33 cellular contexts compared by ENCODE assay signal in genomic region chr10:97235353-97235752, GRCh38. TPM values are rescaled to one million over a fixed set of nuclear protein-coding genes. Genes with fewer than 3 reads are reported as not detected.
DNase-seq lines count a peak whose midpoint lies in the region; ATAC-seq, FAIRE-seq and TF ChIP-seq lines count a peak whose summit lies in the region.
"Had no signal": no experiment of that assay in that cellular context is flagged by ENCODE, and none has a peak within 500 bp of the region (broad histone marks: within the 10 kb centered on the region; RNA-seq: fewer than 3 reads in every experiment).

No MANE protein-coding gene starts in this region.

- TF ChIP-seq CTCF in HepG2 (CRISPR knock-in tag; IDR thresholded peaks at IDR 0.05) = no peak
- TF ChIP-seq CTCF in right lobe of liver (IDR thresholded peaks at IDR 0.05) = no peak
- TF ChIP-seq CTCF in DND-41 (IDR thresholded peaks at IDR 0.05; ENCODE audit: borderline replicate concordance, extremely low read depth, low read length, poor library complexity, severe bottlenecking) = peak; percentile 1
- no peak for TF ChIP-seq CTCF in K562 (IDR thresholded peaks at IDR 0.05 in 2 of 3, conservative IDR thresholded peaks at IDR 0.05 in 1 of 3; ENCODE audit: insufficient read depth in 2 of 3, low read depth in 1 of 3, low read length in 3 of 3)

- in situ Hi-C loops in HepG2 (cut with HindIII; ENCODE audit: extremely low pct_ligation_motif_present, low pct_unique_long_range_greater_than_20kb) (no loop called here), K562 (cut with MboI) (no loop called here)

- TF ChIP-seq EP300 in HepG2 (IDR thresholded peaks at IDR 0.05; ENCODE audit: low read depth in 2 of 2, low read length in 2 of 2) = no peak
- TF ChIP-seq EP300 in HepG2 (CRISPR knock-in tag; IDR thresholded peaks at IDR 0.05; ENCODE audit: borderline replicate concordance) = no peak
- TF ChIP-seq EP300 in K562 (IDR thresholded peaks at IDR 0.05; ENCODE audit: low read length) = no peak

- H3K27ac ChIP-seq in HepG2 (ENCODE audit: extremely low read length, insufficient read depth, low read length) (no peak overlapping the region), right lobe of liver (no peak overlapping the region), DND-41 (ENCODE audit: low read length) (no peak overlapping the region), K562 (ENCODE audit: extremely low read depth, low read depth, low read length) (no peak overlapping the region)
- H3K27ac ChIP-seq: 22Rv1; A549; BLaER1; BLaER1 treated with 17β-estradiol and CSF1 and Interleukin-3, amounts not matched to agents 10 nM and 100 nM; C4-2B had no signal

- POLR2A ChIA-PET in HepG2 (lab: Yijun Ruan, JAX) = no interaction called here
- POLR2A ChIA-PET in K562 (lab: Yijun Ruan, JAX) = interaction anchor here (0.9 to 1.1 kb wide), 2 partner anchors 125 to 163 kb away, joined by 3 read pairs; no protein-coding TSS in a partner anchor

- no peak overlapping the region for H3K9ac ChIP-seq in HepG2 (ENCODE audit: insufficient read depth, low read depth, low read length)
- no peak overlapping the region for H3K9ac ChIP-seq in DND-41 (ENCODE audit: low read depth, low read length)
- no peak overlapping the region for H3K9ac ChIP-seq in K562 (ENCODE audit: insufficient read depth in 1 of 2, low read depth in 2 of 2, low read length in 2 of 2)
- H3K9ac ChIP-seq: BLaER1; BLaER1 treated with 17β-estradiol and CSF1 and Interleukin-3, amounts not matched to agents 10 nM and 100 nM had no signal

- no peak for ATAC-seq in HepG2
- no peak for ATAC-seq in right lobe of liver
- no peak for ATAC-seq in DND-41 (ENCODE audit: insufficient read depth, low read depth)
- ATAC-seq in K562 = no peak
- ATAC-seq in HG02623 (IDR thresholded peaks at IDR 0.05; ENCODE audit: unreplicated experiment) = no peak
- ATAC-seq: A549; CD8-positive, alpha-beta T cell had no signal

- H3K9me3 ChIP-seq in HepG2 (ENCODE audit: low read length) (no peaks in the 10 kb centered on the region), right lobe of liver (no peaks in the 10 kb centered on the region), DND-41 (ENCODE audit: insufficient read depth, low read length, severe bottlenecking) (no peaks in the 10 kb centered on the region), K562 (replicated peaks; ENCODE audit: control insufficient read depth, insufficient read depth, low read depth, low read length) (no peaks in the 10 kb centered on the region)
- H3K9me3 ChIP-seq: A549; BE2C; BLaER1; BLaER1 treated with 17β-estradiol and CSF1 and Interleukin-3, amounts not matched to agents 10 nM and 100 nM; Caco-2 had no signal

- H3K36me3 ChIP-seq in HepG2 (replicated peaks in 1 of 2; ENCODE audit: control insufficient read depth in 1 of 2, insufficient read depth in 2 of 2, low read length in 2 of 2) (peaks cover 0 to 1% of the 10 kb centered on the region in 2 experiments; a peak in 1 of 5 replicates), right lobe of liver (no peaks in the 10 kb centered on the region), DND-41 (ENCODE audit: insufficient read depth, low read length) (peaks cover 58% of the 10 kb centered on the region), K562 (ENCODE audit: control insufficient read depth, insufficient read depth, low read length) (peaks cover 24% of the 10 kb centered on the region; the same call in 1 of the 3 replicates)
- H3K36me3 ChIP-seq: BE2C had no signal

- WGBS in HepG2 (ENCODE audit: low lambda C conversion rate) = 92% methylated on average over 4 of the region's 4 CpGs
- 99% methylated on average over 4 of the region's 4 CpGs for WGBS in right lobe of liver (ENCODE audit: insufficient coverage, low coverage, low lambda C conversion rate, missing lambda C conversion rate)
- 85% methylated on average over 4 of the region's 4 CpGs for WGBS in K562 (ENCODE audit: insufficient coverage, low coverage, missing lambda C conversion rate)

- BruUV-seq in HepG2 (replicated peaks; lab: Mats Ljungman, UMichigan) (no TSS peak), K562 (replicated peaks; lab: Mats Ljungman, UMichigan) (no TSS peak)

- H3K27me3 ChIP-seq in HepG2 (ENCODE audit: control insufficient read depth in 1 of 2, insufficient read depth in 2 of 2, low read length in 2 of 2) (no peaks in the 10 kb centered on the region), right lobe of liver (no peaks in the 10 kb centered on the region), DND-41 (ENCODE audit: insufficient read depth, low read length, poor library complexity) (no peaks in the 10 kb centered on the region), K562 (ENCODE audit: control insufficient read depth in 2 of 2, insufficient read depth in 2 of 2, low read length in 2 of 2) (no peaks in the 10 kb centered on the region)
- H3K27me3 ChIP-seq: BE2C; BLaER1; BLaER1 treated with 17β-estradiol and CSF1 and Interleukin-3, amounts not matched to agents 10 nM and 100 nM had no signal

- FAIRE-seq in HepG2 (lab: Jason Lieb, UNC) (no peak), K562 (lab: Jason Lieb, UNC) (no peak)
- FAIRE-seq: A204.1, A549, D721Med had no signal

- no peaks in the 10 kb centered on the region for H3K4me1 ChIP-seq in HepG2 (ENCODE audit: insufficient read depth, low read length)
- no peaks in the 10 kb centered on the region for H3K4me1 ChIP-seq in right lobe of liver
- H3K4me1 ChIP-seq in DND-41 (ENCODE audit: insufficient read depth, low read length) = no peaks in the 10 kb centered on the region
- no peaks in the 10 kb centered on the region for H3K4me1 ChIP-seq in K562 (replicated peaks in 1 of 2; ENCODE audit: control insufficient read depth in 2 of 2, insufficient read depth in 2 of 2, low read length in 2 of 2)
- H3K4me1 ChIP-seq: BE2C, Caco-2 had no signal

- no peaks in the 10 kb centered on the region for H4K20me1 ChIP-seq in HepG2 (ENCODE audit: insufficient read depth, low read length)
- no peaks in the 10 kb centered on the region for H4K20me1 ChIP-seq in DND-41 (ENCODE audit: insufficient read depth, low read length)
- H4K20me1 ChIP-seq in K562 (replicated peaks; ENCODE audit: control insufficient read depth, insufficient read depth, low read length) = no peaks in the 10 kb centered on the region

- H3K4me3 ChIP-seq in HepG2 (replicated peaks in 1 of 3; ENCODE audit: insufficient read depth in 1 of 3, low read depth in 2 of 3, low read length in 3 of 3) (no peak overlapping the region), right lobe of liver (no peak overlapping the region), DND-41 (ENCODE audit: low read depth in 1 of 2, low read length in 2 of 2) (no peak overlapping the region), K562 (no peak overlapping the region)
- H3K4me3 ChIP-seq: A549; BLaER1; BLaER1 treated with 17β-estradiol and CSF1 and Interleukin-3, amounts not matched to agents 10 nM and 100 nM had no signal

- no peaks in the 10 kb centered on the region for H3K9me1 ChIP-seq in K562 (ENCODE audit: control insufficient read depth, insufficient read depth, low read length)

- H3K79me2 ChIP-seq in HepG2 (ENCODE audit: insufficient read depth, low read length) (no peaks in the 10 kb centered on the region), DND-41 (ENCODE audit: insufficient read depth, low read length) (no peaks in the 10 kb centered on the region), K562 (ENCODE audit: control insufficient read depth, insufficient read depth, low read length) (no peaks in the 10 kb centered on the region)

- TF ChIP-seq RAD21 in HepG2 (CRISPR knock-in tag; IDR thresholded peaks at IDR 0.05) (no peak), K562 (CRISPR knock-in tag; conservative IDR thresholded peaks at IDR 0.05 in 1 of 2, IDR thresholded peaks at IDR 0.05 in 1 of 2) (no peak)

- intact Hi-C loops in HepG2 (cut with micrococcal nuclease; ENCODE audit: unreplicated experiment) (loop anchor here (2.0 kb wide), 1 partner anchor 163 kb away; no protein-coding TSS in a partner anchor), right lobe of liver (cut with DNase I) (no loop called here), K562 (cut with micrococcal nuclease) (no loop called here)

- DNase-seq in HepG2 (ENCODE audit: low spot score) (no peak), right lobe of liver (no peak), DND-41 (no peak), K562 (ENCODE audit: extremely low read depth in 1 of 4, low spot score in 3 of 4) (no peak)
- DNase-seq in activated CD4-positive, alpha-beta T cell treated with anti-CD3 and anti-CD28 coated beads, Interleukin-2, amount 50 U/mL, for 48 hours = no peak
- DNase-seq: 8988T; ACHN; AML-193; BE2C; C1 segment of cervical spinal cord; Caco-2; Calu3; CD4-positive, alpha-beta memory T cell; CD4-positive, alpha-beta T cell; CD4-positive, CD25-positive, alpha-beta regulatory T cell; CD8-positive, alpha-beta memory T cell; CD8-positive, alpha-beta T cell; COR-L47; DMS 273 treated with DMSO at 0.1 percent for 48 hours; DMS153; DMS53; DMS79; DMS79 treated with DMSO at 0.1 percent for 48 hours; EL had no signal

- no peak overlapping the region for H3K4me2 ChIP-seq in HepG2 (ENCODE audit: low read depth, low read length)
- H3K4me2 ChIP-seq in DND-41 (ENCODE audit: insufficient read depth, low read length) = no peak overlapping the region
- no peak overlapping the region for H3K4me2 ChIP-seq in K562 (ENCODE audit: insufficient read depth, low read length)
- H3K4me2 ChIP-seq: A549; BLaER1; BLaER1 treated with 17β-estradiol and CSF1 and Interleukin-3, amounts not matched to agents 10 nM and 100 nM had no signal

- TF ChIP-seq POLR2A in HepG2 (IDR thresholded peaks at IDR 0.05; ENCODE audit: insufficient read depth in 1 of 2, low read depth in 2 of 2, low read length in 2 of 2) = no peak
- no peak for TF ChIP-seq POLR2A in right lobe of liver (IDR thresholded peaks at IDR 0.05)
- no peak for TF ChIP-seq POLR2A in K562 (conservative IDR thresholded peaks at IDR 0.05)

- CTCF ChIA-PET in HepG2 (lab: Yijun Ruan, JAX; ENCODE audit: low intra/inter-chr PET ratio, low total read pairs) (interaction anchor here (1.5 to 2.6 kb wide), 2 partner anchors 162 to 198 kb away, joined by 9 to 19 read pairs; no protein-coding TSS in a partner anchor), K562 (lab: Yijun Ruan, JAX; ENCODE audit: low intra/inter-chr PET ratio) (no interaction called here)

- H2AFZ ChIP-seq in HepG2 (ENCODE audit: low read length) = no peak overlapping the region
- H2AFZ ChIP-seq in DND-41 (ENCODE audit: low read depth, low read length) = no peak overlapping the region
- H2AFZ ChIP-seq in K562 (ENCODE audit: low read depth, low read length) = no peak overlapping the region

RNA-seq across cellular contexts. Expression of gene SLIT1, which starts 49.6 kb away (rescaled TPM):
- 0.07 and 0.33 TPM in 2 replicates for total RNA-seq in HepG2 (2016; rRNA removed; fragmentation: Illumina TruSeq; extraction: Trizol)
- total RNA-seq in HepG2 (2016; cell fraction: cytosol; rRNA removed; fragmentation: Illumina TruSeq; extraction: Trizol; ENCODE audit: low read depth) = 0.09 TPM in 1 of 2 replicates, not detected in the other
- total RNA-seq in HepG2 (2016; cell fraction: insoluble cytoplasmic fraction; rRNA removed; fragmentation: Illumina TruSeq; extraction: Trizol) = 0.03 and 0.06 TPM in 2 replicates
- total RNA-seq in HepG2 (2016; cell fraction: membrane; rRNA removed; fragmentation: Illumina TruSeq; extraction: Trizol) = 0.07 and 0.09 TPM in 2 replicates
- 0.43 and 0.72 TPM in 2 replicates for total RNA-seq in HepG2 (2016; cell fraction: nucleus; rRNA removed; fragmentation: Illumina TruSeq; extraction: Trizol)
- 0.09 and 0.22 TPM in 2 replicates for polyA plus RNA-seq in HepG2 (2011; rRNA removed)
- polyA plus RNA-seq in HepG2 (2011; cell fraction: cytosol; rRNA removed) = 0.05 TPM in 2 replicates
- polyA plus RNA-seq in HepG2 (2011; cell fraction: nucleus; rRNA removed) = 0.52 and 0.96 TPM in 2 replicates
- 0.17 and 0.23 TPM in 2 replicates for polyA plus RNA-seq in HepG2 (2012)
- 0.12 TPM in 1 of 2 replicates, not detected in the other for polyA plus RNA-seq in HepG2 (2016; cell fraction: cytosol; fragmentation: Illumina TruSeq; extraction: Trizol; ENCODE audit: low read depth)
- 0.17 TPM in 1 of 2 replicates, not detected in the other for polyA plus RNA-seq in HepG2 (2016; cell fraction: insoluble cytoplasmic fraction; fragmentation: Illumina TruSeq; extraction: Trizol; ENCODE audit: low read depth)
- 0.05 TPM in 1 of 2 replicates, not detected in the other for polyA plus RNA-seq in HepG2 (2016; cell fraction: membrane; fragmentation: Illumina TruSeq; extraction: Trizol; ENCODE audit: low read depth)
- 0.11 TPM in 1 of 2 replicates, not detected in the other for polyA plus RNA-seq in HepG2 (2016; cell fraction: nucleus; fragmentation: Illumina TruSeq; extraction: Trizol; ENCODE audit: insufficient read depth, low read depth)
- polyA minus RNA-seq in HepG2 (2011; rRNA and poly(A)+ RNA removed; ENCODE audit: low replicate concordance) = 0.05 and 2.2 TPM in 2 replicates
- polyA minus RNA-seq in HepG2 (2011; cell fraction: cytosol; rRNA and poly(A)+ RNA removed) = 0.59 TPM in 1 of 2 replicates, not detected in the other
- polyA minus RNA-seq in HepG2 (2011; cell fraction: nucleus; rRNA and poly(A)+ RNA removed) = 1.6 and 1.8 TPM in 2 replicates
- total RNA-seq in right lobe of liver = under 1 TPM in 5 of 6 experiments, not detected in 1; 0.04 to 0.29 (median 0.12) TPM
- total RNA-seq in K562 (2011; cell fraction: chromatin; rRNA removed; ENCODE audit: low replicate concordance) = 0.44 TPM in 1 of 2 replicates, not detected in the other
- 0.17 and 0.39 TPM in 2 replicates for total RNA-seq in K562 (2011; cell fraction: nucleolus; rRNA removed)
- total RNA-seq in K562 (2011; cell fraction: nucleoplasm; rRNA removed) = 0.07 and 0.92 TPM in 2 replicates
- 0.04 and 0.05 TPM in 2 replicates for total RNA-seq in K562 (2014; rRNA removed)
- total RNA-seq in K562 (2014; rRNA removed; fragmentation: Illumina TruSeq; extraction: Trizol) = 0.04 TPM in 1 of 2 replicates, not detected in the other
- total RNA-seq in K562 (2015; rRNA removed; fragmentation: Illumina TruSeq; extraction: Trizol) = not detected in 2 replicates
- 0.09 TPM in 1 of 2 replicates, not detected in the other for total RNA-seq in K562 (2021)
- 0.01 and 0.03 TPM in 2 replicates for polyA plus RNA-seq in K562 (2011; rRNA removed)
- polyA plus RNA-seq in K562 (2011; cell fraction: cytosol; rRNA removed) = 0.01 and 0.04 TPM in 2 replicates
- polyA plus RNA-seq in K562 (2011; cell fraction: nucleus; rRNA removed) = 0.33 and 0.58 TPM in 2 replicates
- polyA plus RNA-seq in K562 (2012) = 0.03 and 0.06 TPM in 2 replicates
- 0.01 and 0.03 TPM in 2 replicates for polyA plus RNA-seq in K562 (2014; fragmentation: Illumina TruSeq; extraction: Trizol)
- polyA plus RNA-seq in K562 (2014; fragmentation: Nextera tagmentation; extraction: Ambion mirVana) = not detected
- 0.04 and 0.11 TPM in 2 replicates for polyA plus RNA-seq in K562 (2014; rRNA removed)
- not detected in 2 replicates for polyA minus RNA-seq in K562 (2011; rRNA and poly(A)+ RNA removed)
- not detected in 2 replicates for polyA minus RNA-seq in K562 (2011; cell fraction: cytosol; rRNA and poly(A)+ RNA removed)
- under 0.01 and 0.33 TPM in 2 replicates for polyA minus RNA-seq in K562 (2011; cell fraction: nucleus; rRNA and poly(A)+ RNA removed)
- total RNA-seq: A172, Calu3 had no signal
- polyA plus RNA-seq: CD4-positive, CD25-positive, alpha-beta regulatory T cell had no signal

RNA-seq across cellular contexts. Expression of gene ARHGAP19, which starts 57.1 kb away (rescaled TPM):
- total RNA-seq in HepG2 (2016; rRNA removed; fragmentation: Illumina TruSeq; extraction: Trizol) (10.0 and 15.6 TPM in 2 replicates), right lobe of liver (1 to 10 TPM; 2.3 to 5.5 (median 3.4) TPM), K562 (2014; rRNA removed) (14.4 and 14.9 TPM in 2 replicates), K562 (2014; rRNA removed; fragmentation: Illumina TruSeq; extraction: Trizol) (28.1 and 31.6 TPM in 2 replicates), K562 (2015; rRNA removed; fragmentation: Illumina TruSeq; extraction: Trizol) (20.0 and 20.7 TPM in 2 replicates), K562 (2021) (23.2 and 27.5 TPM in 2 replicates)
- total RNA-seq in HepG2 (2016; cell fraction: cytosol; rRNA removed; fragmentation: Illumina TruSeq; extraction: Trizol; ENCODE audit: low read depth) = 2.8 and 5.8 TPM in 2 replicates
- 9.8 and 13.9 TPM in 2 replicates for total RNA-seq in HepG2 (2016; cell fraction: insoluble cytoplasmic fraction; rRNA removed; fragmentation: Illumina TruSeq; extraction: Trizol)
- 3.2 and 4.3 TPM in 2 replicates for total RNA-seq in HepG2 (2016; cell fraction: membrane; rRNA removed; fragmentation: Illumina TruSeq; extraction: Trizol)
- total RNA-seq in HepG2 (2016; cell fraction: nucleus; rRNA removed; fragmentation: Illumina TruSeq; extraction: Trizol) = 7.9 and 8.8 TPM in 2 replicates
- polyA plus RNA-seq in HepG2 (2011; rRNA removed) (4.3 and 7.6 TPM in 2 replicates), K562 (2011; rRNA removed) (49.5 and 50.2 TPM in 2 replicates), K562 (2014; fragmentation: Illumina TruSeq; extraction: Trizol) (21.1 and 26.8 TPM in 2 replicates), K562 (2014; fragmentation: Nextera tagmentation; extraction: Ambion mirVana) (10 to 100 TPM; 14.8 to 27.4 TPM), K562 (2014; rRNA removed) (19.8 and 20.1 TPM in 2 replicates)
- 4.0 and 4.3 TPM in 2 replicates for polyA plus RNA-seq in HepG2 (2011; cell fraction: cytosol; rRNA removed)
- polyA plus RNA-seq in HepG2 (2011; cell fraction: nucleus; rRNA removed) = 5.0 and 5.6 TPM in 2 replicates
- 3.6 and 5.3 TPM in 2 replicates for polyA plus RNA-seq in HepG2 (2012)
- polyA plus RNA-seq in HepG2 (2016; cell fraction: cytosol; fragmentation: Illumina TruSeq; extraction: Trizol; ENCODE audit: low read depth) = 0.28 and 0.32 TPM in 2 replicates
- polyA plus RNA-seq in HepG2 (2016; cell fraction: insoluble cytoplasmic fraction; fragmentation: Illumina TruSeq; extraction: Trizol; ENCODE audit: low read depth) = 9.9 and 10.1 TPM in 2 replicates
- polyA plus RNA-seq in HepG2 (2016; cell fraction: membrane; fragmentation: Illumina TruSeq; extraction: Trizol; ENCODE audit: low read depth) = 0.65 and 0.99 TPM in 2 replicates
- 9.3 and 11.2 TPM in 2 replicates for polyA plus RNA-seq in HepG2 (2016; cell fraction: nucleus; fragmentation: Illumina TruSeq; extraction: Trizol; ENCODE audit: insufficient read depth, low read depth)
- polyA minus RNA-seq in HepG2 (2011; rRNA and poly(A)+ RNA removed; ENCODE audit: low replicate concordance) = 4.6 and 10.2 TPM in 2 replicates
- polyA minus RNA-seq in HepG2 (2011; cell fraction: cytosol; rRNA and poly(A)+ RNA removed) = 4.4 and 6.0 TPM in 2 replicates
- 6.2 and 6.3 TPM in 2 replicates for polyA minus RNA-seq in HepG2 (2011; cell fraction: nucleus; rRNA and poly(A)+ RNA removed)
- total RNA-seq in K562 (2011; cell fraction: chromatin; rRNA removed; ENCODE audit: low replicate concordance) = 17.6 and 33.2 TPM in 2 replicates
- 11.2 and 15.7 TPM in 2 replicates for total RNA-seq in K562 (2011; cell fraction: nucleolus; rRNA removed)
- total RNA-seq in K562 (2011; cell fraction: nucleoplasm; rRNA removed) = 26.4 and 33.4 TPM in 2 replicates
- polyA plus RNA-seq in K562 (2011; cell fraction: cytosol; rRNA removed) = 10.7 and 25.6 TPM in 2 replicates
- 25.2 and 45.5 TPM in 2 replicates for polyA plus RNA-seq in K562 (2011; cell fraction: nucleus; rRNA removed)
- polyA plus RNA-seq in K562 (2012) = 13.6 and 20.7 TPM in 2 replicates
- polyA minus RNA-seq in K562 (2011; rRNA and poly(A)+ RNA removed) = 36.4 and 39.9 TPM in 2 replicates
- polyA minus RNA-seq in K562 (2011; cell fraction: cytosol; rRNA and poly(A)+ RNA removed) = 18.9 and 23.6 TPM in 2 replicates
- polyA minus RNA-seq in K562 (2011; cell fraction: nucleus; rRNA and poly(A)+ RNA removed) = 7.1 and 17.2 TPM in 2 replicates
